In genomic region chr11:63838682-63839507, GRCh38 we compare ENCODE assay signal across 8 cellular contexts. TPM values are rescaled to one million over a fixed set of nuclear protein-coding genes. Genes with fewer than 3 reads are reported as not detected.
A peak's percentile ranks its signal among the peaks of the same experiment; 100 is the strongest.
DNase-seq lines count a peak whose midpoint lies in the region; ATAC-seq and TF ChIP-seq lines count a peak whose summit lies in the region.

MARK2 (plus strand) TSS chr11:63839110; CDS start chr11:63839507, 397 bp downstream.

- H3K36me3 ChIP-seq in neuron (ENCODE audit: insufficient read depth, low read length), result peaks cover 5% of the 10 kb centered on the region
- H3K36me3 ChIP-seq in subcutaneous abdominal adipose tissue (ENCODE audit: control insufficient read depth in 5 of 5, insufficient read depth in 5 of 5, low read length in 5 of 5), result peaks cover 0 to 9% (median 5%) of the 10 kb centered on the region in 5 donors

- H3K27ac ChIP-seq in foreskin keratinocyte, result peak within 1 kb of the TSS; percentile 47
- H3K27ac ChIP-seq in subcutaneous abdominal adipose tissue (ENCODE audit: low read depth, low read length), result peak within 1 kb of the TSS; percentile 75

- POLR2A ChIA-PET in HEK293T (lab: Yijun Ruan, JAX), result interaction anchor here (0.5 to 2.3 kb wide), 22 partner anchors 9 to 479 kb away, joined by 3 to 11 read pairs (median 3); partner anchors contain the start of genes COX8A, PRDX5, RCOR2 and TRMT112

- ATAC-seq in foreskin keratinocyte, result peak; percentile 72

- H3K4me1 ChIP-seq in foreskin keratinocyte, result peaks cover 19% of the 10 kb centered on the region
- H3K4me1 ChIP-seq in neuron (ENCODE audit: insufficient read depth, low read length), result peaks cover 32% of the 10 kb centered on the region
- H3K4me1 ChIP-seq in subcutaneous abdominal adipose tissue (ENCODE audit: control insufficient read depth in 5 of 5, insufficient read depth in 5 of 5, low read length in 5 of 5), result peaks cover 12 to 79% (median 62%) of the 10 kb centered on the region in 5 donors

- in situ Hi-C loops in SK-MEL-5 (cut with HindIII; ENCODE audit: low pct_unique_long_range_greater_than_20kb, low sequenced_read_pairs), result no loop called here

- H3K9me3 ChIP-seq in neuron (ENCODE audit: low read length) (no peaks in the 10 kb centered on the region), subcutaneous abdominal adipose tissue (ENCODE audit: control insufficient read depth in 5 of 5, low read length in 5 of 5) (no peaks in the 10 kb centered on the region)

- peak; percentile 5 for TF ChIP-seq CTCF in foreskin keratinocyte (conservative IDR thresholded peaks at IDR 0.05)

- H2AFZ ChIP-seq in neuron (ENCODE audit: low read depth, low read length), result peak within 1 kb of the TSS; percentile 60

- peak within 1 kb of the TSS; percentile 78 for H3K4me3 ChIP-seq in neuron (ENCODE audit: low read length)
- H3K4me3 ChIP-seq in subcutaneous abdominal adipose tissue (ENCODE audit: low read depth in 1 of 5, low read length in 5 of 5), result peak within 1 kb of the TSS; percentile 77 to 93 (median 89)

- no peaks in the 10 kb centered on the region for H3K27me3 ChIP-seq in foreskin keratinocyte
- H3K27me3 ChIP-seq in neuron (ENCODE audit: insufficient read depth, low read length), result no peaks in the 10 kb centered on the region
- H3K27me3 ChIP-seq in subcutaneous abdominal adipose tissue (ENCODE audit: control insufficient read depth in 5 of 5, insufficient read depth in 4 of 5, low read length in 5 of 5), result no peaks in the 10 kb centered on the region

- H3K9ac ChIP-seq in subcutaneous abdominal adipose tissue (ENCODE audit: low read length in 5 of 5), result peak within 1 kb of the TSS; percentile 73 to 99 (median 96)

- DNase-seq in GF-D8 (lab: John Stamatoyannopoulos, UW) (peak; percentile 93), HEK293T (ENCODE audit: extremely low spot score) (peak; percentile 99), MV-4-11 (lab: John Stamatoyannopoulos, UW) (peak; percentile 97), SK-MEL-5 (ENCODE audit: low read depth, low spot score) (peak; percentile 96), foreskin keratinocyte (peak; percentile 86 to 94)
- DNase-seq in activated naive CD4-positive, alpha-beta T cell treated with Interleukin-2 at 50 U/mL for 16 hours, result peak; percentile 99

- CTCF ChIA-PET in HEK293T (lab: Yijun Ruan, JAX), result interaction anchor here (0.5 to 1.2 kb wide), 10 partner anchors 9 to 323 kb away, joined by 3 to 7 read pairs (median 3); no protein-coding TSS in a partner anchor

TF ChIP-seq in HEK293T, 16 proteins besides CTCF, POLR2A, EP300 and RAD21:
- no peak for TF ChIP-seq FOXK2 (IDR thresholded peaks at IDR 0.05)
- no peak for TF ChIP-seq PKNOX1 (IDR thresholded peaks at IDR 0.05)
- no peak for TF ChIP-seq ELF4 (IDR thresholded peaks at IDR 0.05)
- TF ChIP-seq SUZ12 (IDR thresholded peaks at IDR 0.05), result no peak
- no peak; the same call in 1 of the 2 replicates for TF ChIP-seq FOXM1 (IDR thresholded peaks at IDR 0.05; ENCODE audit: borderline replicate concordance)
- no peak for TF ChIP-seq LEF1 (IDR thresholded peaks at IDR 0.05; ENCODE audit: borderline replicate concordance)
- no peak for TF ChIP-seq L3MBTL2 (conservative IDR thresholded peaks at IDR 0.05)
- TF ChIP-seq CTBP1 (IDR thresholded peaks at IDR 0.05; ENCODE audit: borderline replicate concordance), result no peak
- TF ChIP-seq ARNT (IDR thresholded peaks at IDR 0.05), result no peak
- TF ChIP-seq HDGF (IDR thresholded peaks at IDR 0.05; ENCODE audit: borderline replicate concordance), result no peak
- TF ChIP-seq SP1 (IDR thresholded peaks at IDR 0.05), result no peak
- no peak for TF ChIP-seq ZNF384 (IDR thresholded peaks at IDR 0.05)
- TF ChIP-seq NFRKB (IDR thresholded peaks at IDR 0.05), result no peak
- no peak for TF ChIP-seq TARDBP (IDR thresholded peaks at IDR 0.05)
- TF ChIP-seq BHLHE40 (IDR thresholded peaks at IDR 0.05; ENCODE audit: borderline replicate concordance), result no peak
- TF ChIP-seq FOXA1 (IDR thresholded peaks at IDR 0.05), result no peak
TF ChIP-seq in HEK293T: peak in this region for 0.

RNA-seq across cellular contexts. Expression of gene MARK2, which starts in this region (rescaled TPM):
- total RNA-seq in SK-MEL-5 (2014; rRNA removed; shearing (Covaris generic)), result 7.8 and 11.2 TPM in 2 replicates
- 22.4 and 23.0 TPM in 2 replicates for polyA plus RNA-seq in SK-MEL-5 (2015; cell fraction: cytosol; rRNA removed)
- 13.4 and 14.4 TPM in 2 replicates for polyA plus RNA-seq in SK-MEL-5 (2015; cell fraction: nucleus; rRNA removed)
- total RNA-seq in foreskin keratinocyte, result 35.1 and 35.8 TPM in 2 replicates
- 14.9 and 17.6 TPM in 2 replicates for polyA plus RNA-seq in foreskin keratinocyte

Comparison
In these comparisons a context has a peak if more than half of its experiments do, and no peak if none do; other contexts are left out.
1. Peak in every context shown above with its lines: DNase-seq, ATAC-seq, H3K4me3 ChIP-seq and H3K27ac ChIP-seq.